In the genomic region with DNA sequence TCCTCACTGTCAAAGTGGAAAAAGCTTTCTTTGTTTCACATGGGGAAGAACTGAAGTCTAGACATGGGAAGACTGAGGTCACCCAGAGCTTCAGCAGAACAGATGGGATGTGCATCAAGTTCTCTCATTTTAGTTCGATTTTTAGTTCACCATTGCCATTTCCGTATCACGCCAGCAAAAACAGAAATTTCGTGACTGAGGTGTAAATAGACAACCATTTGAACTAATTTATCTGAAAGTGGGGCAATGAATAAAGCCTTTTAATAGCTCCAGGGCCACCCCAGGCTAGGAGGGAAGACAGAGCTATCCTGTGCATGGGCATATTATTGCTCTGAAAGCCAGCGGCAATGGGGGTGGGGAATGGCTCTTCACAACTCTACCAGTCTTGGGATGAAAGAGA, we compare ENCODE assay signal across 1 cellular context.
TF ChIP-seq lines count a peak whose summit lies in the region.

No MANE protein-coding gene starts in this region.

TF ChIP-seq in SK-N-SH, 30 proteins besides CTCF, POLR2A, EP300 and RAD21 (continued from another document):
- TF ChIP-seq, protein P1, sequence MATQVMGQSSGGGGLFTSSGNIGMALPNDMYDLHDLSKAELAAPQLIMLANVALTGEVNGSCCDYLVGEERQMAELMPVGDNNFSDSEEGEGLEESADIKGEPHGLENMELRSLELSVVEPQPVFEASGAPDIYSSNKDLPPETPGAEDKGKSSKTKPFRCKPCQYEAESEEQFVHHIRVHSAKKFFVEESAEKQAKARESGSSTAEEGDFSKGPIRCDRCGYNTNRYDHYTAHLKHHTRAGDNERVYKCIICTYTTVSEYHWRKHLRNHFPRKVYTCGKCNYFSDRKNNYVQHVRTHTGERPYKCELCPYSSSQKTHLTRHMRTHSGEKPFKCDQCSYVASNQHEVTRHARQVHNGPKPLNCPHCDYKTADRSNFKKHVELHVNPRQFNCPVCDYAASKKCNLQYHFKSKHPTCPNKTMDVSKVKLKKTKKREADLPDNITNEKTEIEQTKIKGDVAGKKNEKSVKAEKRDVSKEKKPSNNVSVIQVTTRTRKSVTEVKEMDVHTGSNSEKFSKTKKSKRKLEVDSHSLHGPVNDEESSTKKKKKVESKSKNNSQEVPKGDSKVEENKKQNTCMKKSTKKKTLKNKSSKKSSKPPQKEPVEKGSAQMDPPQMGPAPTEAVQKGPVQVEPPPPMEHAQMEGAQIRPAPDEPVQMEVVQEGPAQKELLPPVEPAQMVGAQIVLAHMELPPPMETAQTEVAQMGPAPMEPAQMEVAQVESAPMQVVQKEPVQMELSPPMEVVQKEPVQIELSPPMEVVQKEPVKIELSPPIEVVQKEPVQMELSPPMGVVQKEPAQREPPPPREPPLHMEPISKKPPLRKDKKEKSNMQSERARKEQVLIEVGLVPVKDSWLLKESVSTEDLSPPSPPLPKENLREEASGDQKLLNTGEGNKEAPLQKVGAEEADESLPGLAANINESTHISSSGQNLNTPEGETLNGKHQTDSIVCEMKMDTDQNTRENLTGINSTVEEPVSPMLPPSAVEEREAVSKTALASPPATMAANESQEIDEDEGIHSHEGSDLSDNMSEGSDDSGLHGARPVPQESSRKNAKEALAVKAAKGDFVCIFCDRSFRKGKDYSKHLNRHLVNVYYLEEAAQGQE (IDR thresholded peaks at IDR 0.05; ENCODE audit: low read depth, low read length) = no peak
- no peak for TF ChIP-seq TAF1 (IDR thresholded peaks at IDR 0.05; ENCODE audit: borderline replicate concordance, low read depth, low read length)
- no peak for TF ChIP-seq NRF1 (IDR thresholded peaks at IDR 0.05; ENCODE audit: low read depth, low read length)
- no peak for TF ChIP-seq FOXJ3 (CRISPR knock-in tag; IDR thresholded peaks at IDR 0.05)
- TF ChIP-seq JUND (IDR thresholded peaks at IDR 0.05) = no peak
- TF ChIP-seq GABPA (IDR thresholded peaks at IDR 0.05; ENCODE audit: low read depth) = no peak
- TF ChIP-seq, protein P2, sequence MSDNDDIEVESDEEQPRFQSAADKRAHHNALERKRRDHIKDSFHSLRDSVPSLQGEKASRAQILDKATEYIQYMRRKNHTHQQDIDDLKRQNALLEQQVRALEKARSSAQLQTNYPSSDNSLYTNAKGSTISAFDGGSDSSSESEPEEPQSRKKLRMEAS (IDR thresholded peaks at IDR 0.05; ENCODE audit: low read depth) = no peak
- TF ChIP-seq MXI1 (IDR thresholded peaks at IDR 0.05; ENCODE audit: low read depth, low read length) = no peak
- TF ChIP-seq TCF12 (IDR thresholded peaks at IDR 0.05) = no peak
- no peak for TF ChIP-seq TEAD4 (IDR thresholded peaks at IDR 0.05; ENCODE audit: borderline replicate concordance, insufficient read depth)
- no peak for TF ChIP-seq MEF2A (IDR thresholded peaks at IDR 0.05; ENCODE audit: borderline replicate concordance, low read depth)
